21 cellular contexts compared by ENCODE assay signal in genomic region chr12:84186433-84186832, GRCh38.
"Had no signal": no experiment of that assay in that cellular context is flagged by ENCODE, and none has a peak within 500 bp of the region (broad histone marks: within the 10 kb centered on the region; RNA-seq: fewer than 3 reads in every experiment).

No MANE protein-coding gene starts in this region.

- H3K36me3 ChIP-seq: MG63, SJSA1 had no signal

- H3K4me1 ChIP-seq: SJSA1 had no signal

- H3K4me3 ChIP-seq: MG63, SJSA1 had no signal

- H3K27me3 ChIP-seq: MG63, SJSA1 had no signal

- H3K9me3 ChIP-seq: MG63 had no signal

- H3K27ac ChIP-seq: SJSA1 had no signal

- ATAC-seq: HepG2 had no signal

- DNase-seq: IMR-90, Karpas-422, KG1, MG63, NCI-H1092, NCI-H1105 treated with DMSO at 0.1 percent for 48 hours, NCI-H1417 treated with DMSO at 0.1 percent for 48 hours, NCI-H146, NCI-H1694 treated with DMSO at 0.1 percent for 48 hours, NCI-H1930, NCI-H2081, NCI-H2107, NCI-H2227 treated with DMSO at 0.1 percent for 48 hours, NCI-H524 treated with DMSO at 0.1 percent for 48 hours, NCI-H69, NCI-H774, Right ventricle myocardium superior, RPMI8226, SIG-M5 had no signal
